ENCODE assay signal across 8 cellular contexts in genomic region chr22:31753634-31754471, GRCh38. TPM values are rescaled to one million over a fixed set of nuclear protein-coding genes. Genes with fewer than 3 reads are reported as not detected.
A peak's percentile ranks its signal among the peaks of the same experiment; 100 is the strongest.
DNase-seq lines count a peak whose midpoint lies in the region; TF ChIP-seq lines count a peak whose summit lies in the region.

DEPDC5 (plus strand) TSS chr22:31754019; CDS start chr22:31754922, 903 bp downstream.

- peak within 1 kb of the TSS; percentile 92 for H3K4me3 ChIP-seq in HEK293 (ENCODE audit: low read depth, low read length)
- peak within 1 kb of the TSS; percentile 57 for H3K4me3 ChIP-seq in neuron (ENCODE audit: low read length)
- H3K4me3 ChIP-seq in subcutaneous abdominal adipose tissue (ENCODE audit: low read depth in 1 of 5, low read length in 5 of 5), result peak within 1 kb of the TSS; percentile 74 to 96 (median 85)

- CTCF ChIA-PET in HEK293 (lab: Yijun Ruan, JAX), result interaction anchor here (0.7 to 1.1 kb wide), 2 partner anchors 81 to 112 kb away, joined by 3 to 4 read pairs; no protein-coding TSS in a partner anchor

- no peak for TF ChIP-seq CTCF in HEK293 (tag by site-specific recombination; IDR thresholded peaks at IDR 0.05)

- peaks cover 20% of the 10 kb centered on the region; the same call in 1 of the 2 replicates for H3K4me1 ChIP-seq in HEK293 (ENCODE audit: control insufficient read depth, insufficient read depth, low read length)
- peaks cover 23% of the 10 kb centered on the region for H3K4me1 ChIP-seq in neuron (ENCODE audit: insufficient read depth, low read length)
- H3K4me1 ChIP-seq in subcutaneous abdominal adipose tissue (ENCODE audit: control insufficient read depth in 5 of 5, insufficient read depth in 5 of 5, low read length in 5 of 5), result peaks cover 14 to 49% (median 45%) of the 10 kb centered on the region in 5 donors

- H3K27me3 ChIP-seq in neuron (ENCODE audit: insufficient read depth, low read length), result no peaks in the 10 kb centered on the region
- H3K27me3 ChIP-seq in subcutaneous abdominal adipose tissue (ENCODE audit: control insufficient read depth in 5 of 5, insufficient read depth in 4 of 5, low read length in 5 of 5), result no peaks in the 10 kb centered on the region

- peak within 1 kb of the TSS; percentile 70 for H2AFZ ChIP-seq in neuron (ENCODE audit: low read depth, low read length)

- POLR2A ChIA-PET in HEK293 (lab: Yijun Ruan, JAX), result interaction anchor here (0.6 to 2.8 kb wide), 11 partner anchors 43 to 354 kb away, joined by 3 to 20 read pairs (median 5); partner anchors contain the start of genes DRG1 and PISD

- H3K27ac ChIP-seq in HEK293 (ENCODE audit: extremely low read depth, low read depth, low read length) (peak within 1 kb of the TSS; percentile 94), subcutaneous abdominal adipose tissue (ENCODE audit: low read depth, low read length) (peak within 1 kb of the TSS; percentile 92)

- DNase-seq in GDM1 (lab: John Stamatoyannopoulos, UW) (peak; percentile 96), NAMALWA (ENCODE audit: low spot score) (peak; percentile 96), SK-MEL-5 (ENCODE audit: low read depth, low spot score) (peak; percentile 96), foreskin melanocyte (peak; percentile 93)
- DNase-seq in activated naive CD4-positive, alpha-beta T cell treated with Interleukin-2 at 50 U/mL for 16 hours, result peak; percentile 96

- no peaks in the 10 kb centered on the region for H3K9me3 ChIP-seq in HEK293 (ENCODE audit: control insufficient read depth, insufficient read depth, low read depth, low read length)
- H3K9me3 ChIP-seq in neuron (ENCODE audit: low read length), result no peaks in the 10 kb centered on the region
- no peaks in the 10 kb centered on the region for H3K9me3 ChIP-seq in subcutaneous abdominal adipose tissue (ENCODE audit: control insufficient read depth in 5 of 5, low read length in 5 of 5)

- in situ Hi-C loops in SK-MEL-5 (cut with HindIII; ENCODE audit: low pct_unique_long_range_greater_than_20kb, low sequenced_read_pairs), result no loop called here

- H3K9ac ChIP-seq in subcutaneous abdominal adipose tissue (ENCODE audit: low read length in 5 of 5), result peak within 1 kb of the TSS; percentile 52 to 97 (median 94)

- H3K36me3 ChIP-seq in HEK293 (ENCODE audit: control insufficient read depth in 2 of 2, insufficient read depth in 1 of 2, low read length in 2 of 2) (peaks cover 4 to 12% of the 10 kb centered on the region in 2 experiments; a peak in 2 of 3 replicates), neuron (ENCODE audit: insufficient read depth, low read length) (peaks cover 13% of the 10 kb centered on the region), subcutaneous abdominal adipose tissue (ENCODE audit: control insufficient read depth in 5 of 5, insufficient read depth in 5 of 5, low read length in 5 of 5) (peaks cover 0 to 9% (median 7%) of the 10 kb centered on the region in 5 donors)

TF ChIP-seq in HEK293, 187 proteins besides CTCF, POLR2A, EP300 and RAD21 (continues in another document):
- peak; percentile 87 for TF ChIP-seq KLF16 (tag by site-specific recombination; IDR thresholded peaks at IDR 0.05)
- peak; percentile 97 for TF ChIP-seq ZFHX2 (tag by site-specific recombination; conservative IDR thresholded peaks at IDR 0.05)
- TF ChIP-seq ZNF548 (tag by site-specific recombination; IDR thresholded peaks at IDR 0.05), result no peak
- no peak for TF ChIP-seq ZNF19 (tag by site-specific recombination; IDR thresholded peaks at IDR 0.05; ENCODE audit: low read depth)
- peak; percentile 92 for TF ChIP-seq ZNF223 (tag by site-specific recombination; IDR thresholded peaks at IDR 0.05)
- TF ChIP-seq ZNF580 (tag by site-specific recombination; IDR thresholded peaks at IDR 0.05), result peak; percentile 86
- TF ChIP-seq GLIS2 (tag by site-specific recombination; IDR thresholded peaks at IDR 0.05), result peak; percentile 90
- no peak for TF ChIP-seq ZNF433 (tag by site-specific recombination; IDR thresholded peaks at IDR 0.05; ENCODE audit: low read depth)
- TF ChIP-seq ZBTB44 (tag by site-specific recombination; IDR thresholded peaks at IDR 0.05), result no peak
- peak; percentile 41; the same call in 1 of the 2 replicates for TF ChIP-seq ZFP69B (tag by site-specific recombination; IDR thresholded peaks at IDR 0.05)
- TF ChIP-seq ZNF202 (tag by site-specific recombination; IDR thresholded peaks at IDR 0.05; ENCODE audit: borderline replicate concordance), result no peak
- no peak for TF ChIP-seq ZNF747 (tag by site-specific recombination; IDR thresholded peaks at IDR 0.05)
- TF ChIP-seq ZEB2 (tag by site-specific recombination; IDR thresholded peaks at IDR 0.05), result peak; percentile 89
- TF ChIP-seq SP2 (tag by site-specific recombination; IDR thresholded peaks at IDR 0.05), result peak; percentile 90
- no peak for TF ChIP-seq ZNF157 (tag by site-specific recombination; IDR thresholded peaks at IDR 0.05)
- no peak for TF ChIP-seq ZNF830 (tag by site-specific recombination; IDR thresholded peaks at IDR 0.05; ENCODE audit: low read depth)
- peak; percentile 8; the same call in 1 of the 2 replicates for TF ChIP-seq ZNF501 (tag by site-specific recombination; IDR thresholded peaks at IDR 0.05)
- TF ChIP-seq ZBTB48 (tag by site-specific recombination; IDR thresholded peaks at IDR 0.05), result peak; percentile 51; the same call in 1 of the 2 replicates
- no peak for TF ChIP-seq ZNF354C (tag by site-specific recombination; IDR thresholded peaks at IDR 0.05; ENCODE audit: borderline replicate concordance, low read depth)
- peak; percentile 58; the same call in 1 of the 2 replicates for TF ChIP-seq ZNF449 (tag by site-specific recombination; IDR thresholded peaks at IDR 0.05)
- TF ChIP-seq ZNF621 (tag by site-specific recombination; IDR thresholded peaks at IDR 0.05), result no peak
- TF ChIP-seq ZNF544 (tag by site-specific recombination; IDR thresholded peaks at IDR 0.05), result no peak
- no peak for TF ChIP-seq ZNF26 (tag by site-specific recombination; IDR thresholded peaks at IDR 0.05)
- TF ChIP-seq ZNF140 (tag by site-specific recombination; IDR thresholded peaks at IDR 0.05), result no peak
- TF ChIP-seq ZNF610 (tag by site-specific recombination; IDR thresholded peaks at IDR 0.05; ENCODE audit: borderline replicate concordance), result no peak
- peak; percentile 86; the same call in 1 of the 2 replicates for TF ChIP-seq ZNF561 (tag by site-specific recombination; IDR thresholded peaks at IDR 0.05; ENCODE audit: borderline replicate concordance)
- TF ChIP-seq ZBTB8A (tag by site-specific recombination; IDR thresholded peaks at IDR 0.05), result peak; percentile 93
- TF ChIP-seq ZNF768 (tag by site-specific recombination; IDR thresholded peaks at IDR 0.05), result peak; percentile 100
- TF ChIP-seq ZNF221 (tag by site-specific recombination; IDR thresholded peaks at IDR 0.05; ENCODE audit: borderline replicate concordance), result no peak

RNA-seq across cellular contexts. Expression of gene DEPDC5, which starts in this region (rescaled TPM):
- 10.6 and 15.1 TPM in 2 replicates for total RNA-seq in SK-MEL-5 (2014; rRNA removed; shearing (Covaris generic))
- 12.6 and 15.5 TPM in 2 replicates for polyA plus RNA-seq in SK-MEL-5 (2015; cell fraction: cytosol; rRNA removed)
- polyA plus RNA-seq in SK-MEL-5 (2015; cell fraction: nucleus; rRNA removed), result 31.1 and 52.5 TPM in 2 replicates

Comparison
In these comparisons a context has a peak if more than half of its experiments do, and no peak if none do; other contexts are left out.
1. Peak in every context shown above with its lines: DNase-seq, H3K4me3 ChIP-seq and H3K27ac ChIP-seq.